8 cellular contexts compared by ENCODE assay signal in genomic region chr1:211328084-211328694, GRCh38. TPM values are rescaled to one million over a fixed set of nuclear protein-coding genes. Genes with fewer than 3 reads are reported as not detected.
DNase-seq lines count a peak whose midpoint lies in the region; ATAC-seq, FAIRE-seq and TF ChIP-seq lines count a peak whose summit lies in the region.

No MANE protein-coding gene starts in this region.

- H3K9me2 ChIP-seq in GM23248 (ENCODE audit: insufficient read depth), result no peaks in the 10 kb centered on the region

- RAD21 ChIA-PET in GM12878 (lab: Charles Lee; ENCODE audit: unreplicated experiment), result interaction anchor here (0.6 to 3.7 kb wide), 14 partner anchors 15 to 370 kb away, joined by 3 to 13 read pairs (median 4); no protein-coding TSS in a partner anchor

- H3F3A ChIP-seq in GM23248 (ENCODE audit: insufficient read depth), result peaks cover 14% of the 10 kb centered on the region; the same call in 1 of the 2 replicates

- H3K36me3 ChIP-seq in GM23248 (ENCODE audit: low read depth), result no peaks in the 10 kb centered on the region
- H3K36me3 ChIP-seq in GM12878 (ENCODE audit: control insufficient read depth in 2 of 2, insufficient read depth in 2 of 2, low read length in 1 of 2), result 0 out of 4 replicates have a peak, but pooled peaks cover 0 to 4% of the 10 kb centered on the region in 2 experiments

- SMC1A ChIA-PET in GM12878 (lab: Charles Lee; ENCODE audit: uncharacterized antibody, unreplicated experiment), result interaction anchor here (0.7 to 3.6 kb wide), 20 partner anchors 8 to 928 kb away, joined by 3 to 29 read pairs (median 5); no protein-coding TSS in a partner anchor

- DNase-seq in AG09309 (ENCODE audit: low read depth) (no peak), GM23248 (no peak), GM12878 (ENCODE audit: low read depth, low spot score) (no peak), nephron progenitor cell (no peak), RWPE1 (ENCODE audit: low spot score) (no peak), substantia nigra (lab: John Stamatoyannopoulos, UW) (no peak)

- no peak overlapping the region for H3K9ac ChIP-seq in GM23248
- H3K9ac ChIP-seq in GM12878 (ENCODE audit: control insufficient read depth, insufficient read depth, low read length), result peak overlapping the region; percentile 83

- H3K4me3 ChIP-seq in AG09309 (ENCODE audit: control insufficient read depth, low read depth, low read length) (peak overlapping the region; percentile 84), GM23248 (peak overlapping the region; percentile 80; the same call in 1 of the 2 replicates), GM12878 (peak overlapping the region; percentile 65)

- POLR2A ChIA-PET in GM12878 (lab: Charles Lee) (interaction anchor here (1.0 to 2.3 kb wide), 11 partner anchors 10 to 70 kb away, joined by 3 to 9 read pairs (median 5); no protein-coding TSS in a partner anchor), RWPE1 (lab: Yijun Ruan, JAX; ENCODE audit: low non-redundant PET) (no interaction called here)

- H3K27me3 Mint-ChIP-seq in nephron progenitor cell (ENCODE audit: low read depth, poor library complexity), result peaks cover 15% of the 10 kb centered on the region

- H3K79me2 ChIP-seq in GM23248 (ENCODE audit: insufficient read depth) (peaks cover 30% of the 10 kb centered on the region), GM12878 (ENCODE audit: control insufficient read depth, insufficient read depth, low read length) (peaks cover 71% of the 10 kb centered on the region)

- H2AFZ ChIP-seq in GM23248, result no peak overlapping the region
- H2AFZ ChIP-seq in GM12878 (ENCODE audit: control insufficient read depth, low read depth, low read length), result peak overlapping the region; percentile 22

- TF ChIP-seq EP300 in GM12878 (IDR thresholded peaks at IDR 0.05; ENCODE audit: borderline replicate concordance in 1 of 2, control insufficient read depth in 1 of 2, low read depth in 2 of 2, low read length in 2 of 2), result no peak

- H3K27ac ChIP-seq in GM23248 (no peak overlapping the region), GM12878 (ENCODE audit: control insufficient read depth, insufficient read depth) (peak overlapping the region; percentile 81), RWPE1 (no peak overlapping the region), substantia nigra (ENCODE audit: low read depth, low read length, poor library complexity, severe bottlenecking) (no peak overlapping the region)

- no peak for FAIRE-seq in GM12878 (lab: Jason Lieb, UNC)

- H3K27ac Mint-ChIP-seq in nephron progenitor cell, result peak overlapping the region; percentile 65

- peaks cover 14% of the 10 kb centered on the region; the same call in 1 of the 2 replicates for H3K4me1 ChIP-seq in GM23248 (ENCODE audit: insufficient read depth)
- peaks cover 48% of the 10 kb centered on the region for H3K4me1 ChIP-seq in GM12878 (ENCODE audit: control insufficient read depth, insufficient read depth, low read length)

- H3K27me3 ChIP-seq in GM23248 (replicated peaks; ENCODE audit: insufficient read depth) (no peaks in the 10 kb centered on the region), GM12878 (replicated peaks in 1 of 2; ENCODE audit: control insufficient read depth in 2 of 2, insufficient read depth in 2 of 2, low read length in 1 of 2) (no peaks in the 10 kb centered on the region)

- TSS peak; percentile 58 for BruUV-seq in GM12878 (replicated peaks; lab: Mats Ljungman, UMichigan)

- TF ChIP-seq CTCF in AG09309 (IDR thresholded peaks at IDR 0.05; ENCODE audit: control insufficient read depth, insufficient read depth, low read depth, low read length, missing control alignments) (no peak), GM12878 (IDR thresholded peaks at IDR 0.05 in 2 of 3, conservative IDR thresholded peaks at IDR 0.05 in 1 of 3; ENCODE audit: control insufficient read depth in 2 of 3, extremely low read depth in 1 of 3, insufficient read depth in 1 of 3, low read depth in 3 of 3, low read length in 3 of 3) (no peak), nephron progenitor cell (IDR thresholded peaks at IDR 0.05) (no peak), RWPE1 (conservative IDR thresholded peaks at IDR 0.05; ENCODE audit: low read depth) (no peak)

- H3K4me1 Mint-ChIP-seq in nephron progenitor cell, result peaks cover 52% of the 10 kb centered on the region

- ATAC-seq in GM12878 (peak; percentile 3), HG03025 (IDR thresholded peaks at IDR 0.05; ENCODE audit: low FRiP score, unreplicated experiment) (no peak)
- no peak for ATAC-seq in activated CD4-positive, CD25-positive, alpha-beta regulatory T cell treated with anti-CD3 and anti-CD28 coated beads, Interleukin-2, amount 50 U/mL, for 24 hours

- no peaks in the 10 kb centered on the region for H3K9me3 Mint-ChIP-seq in nephron progenitor cell

- WGBS in GM23248 (ENCODE audit: low coverage in 1 of 2, low lambda C conversion rate in 2 of 2, missing lambda C conversion rate in 2 of 2), 2 experiments, result 90 to 92% methylated on average over 11 of the region's 11 CpGs
- 22% methylated on average over 11 of the region's 11 CpGs for WGBS in GM12878 (ENCODE audit: insufficient coverage, insufficient replicate concordance, low lambda C conversion rate, missing lambda C conversion rate)

- H3K4me3 Mint-ChIP-seq in nephron progenitor cell, result peak overlapping the region; percentile 90

- H3K9me3 ChIP-seq in GM23248 (ENCODE audit: low read depth), result no peaks in the 10 kb centered on the region
- H3K9me3 ChIP-seq in GM12878 (replicated peaks; ENCODE audit: control insufficient read depth, insufficient read depth, low read length), result no peaks in the 10 kb centered on the region

- no peaks in the 10 kb centered on the region for H4K20me1 ChIP-seq in GM23248 (ENCODE audit: insufficient read depth)
- H4K20me1 ChIP-seq in GM12878 (ENCODE audit: control insufficient read depth, insufficient read depth), result no peaks in the 10 kb centered on the region

- no peaks in the 10 kb centered on the region for H3K36me3 Mint-ChIP-seq in nephron progenitor cell (ENCODE audit: low read depth)

- no peak for TF ChIP-seq RAD21 in GM12878 (IDR thresholded peaks at IDR 0.05; ENCODE audit: insufficient read depth, low read depth, low read length)

- H3K4me2 ChIP-seq in GM23248 (ENCODE audit: unreplicated experiment) (peak overlapping the region; percentile 83), GM12878 (ENCODE audit: control insufficient read depth, insufficient read depth) (peak overlapping the region; percentile 99)

- intact Hi-C loops in GM12878 (cut with micrococcal nuclease; ENCODE audit: unreplicated experiment), result loop anchor here (5.0 kb wide), 1 partner anchor 249 kb away; the partner anchor contains the start of gene SLC30A1

- TF ChIP-seq POLR2A in GM12878 (IDR thresholded peaks at IDR 0.05; ENCODE audit: low read depth, low read length), result no peak

- CTCF ChIA-PET in GM12878 (lab: Yijun Ruan, JAX) (interaction anchor here (0.7 to 11.0 kb wide), 15 partner anchors 10 to 327 kb away, joined by 3 to 99 read pairs (median 6); no protein-coding TSS in a partner anchor), RWPE1 (lab: Yijun Ruan, JAX) (no interaction called here)

- in situ Hi-C loops in GM23248 (cut with MboI) (loop anchor here (10.0 kb wide), 1 partner anchor 327 kb away; no protein-coding TSS in a partner anchor), GM12878 (cut with MboI) (loop anchor here (10.0 kb wide), 1 partner anchor 187 kb away; no protein-coding TSS in a partner anchor)

TF ChIP-seq in GM12878, 131 proteins besides CTCF, POLR2A, EP300 and RAD21 (continues in another document):
- no peak for TF ChIP-seq IRF4 (IDR thresholded peaks at IDR 0.05; ENCODE audit: low read depth, low read length)
- 0 out of 2 replicates have a peak, but pooled peaks have one; percentile 34 for TF ChIP-seq EED (IDR thresholded peaks at IDR 0.05; ENCODE audit: low read depth)
- TF ChIP-seq ZBTB33 (IDR thresholded peaks at IDR 0.05), result no peak
- TF ChIP-seq TCF3 (IDR thresholded peaks at IDR 0.05; ENCODE audit: borderline replicate concordance, insufficient read depth, low read depth, low read length), result no peak

RNA-seq across cellular contexts. Expression of gene TRAF5, which starts 1.6 kb away (rescaled TPM):
- total RNA-seq in GM23248 (2014; rRNA removed; shearing (Covaris generic)), result 7.7 and 9.9 TPM in 2 replicates
- 5.7 and 6.3 TPM in 2 replicates for polyA plus RNA-seq in GM23248 (2016; fragmentation: Nextera tagmentation; extraction: Ambion mirVana)
- total RNA-seq in GM12878 (2013; cell fraction: nucleolus; rRNA removed), result 149 and 152 TPM in 2 replicates
- total RNA-seq in GM12878 (2014; rRNA removed), result 35.3 and 36.1 TPM in 2 replicates
- total RNA-seq in GM12878 (2014; rRNA removed; fragmentation: Illumina TruSeq; extraction: Trizol), result 25.0 and 26.5 TPM in 2 replicates
- 25.7 and 27.6 TPM in 2 replicates for total RNA-seq in GM12878 (2021)
- polyA plus RNA-seq in GM12878 (2011; ENCODE audit: low read depth), result 17.0 TPM
- polyA plus RNA-seq in GM12878 (2011; rRNA removed), result 36.5 and 49.7 TPM in 2 replicates
- 23.0 TPM in 2 replicates for polyA plus RNA-seq in GM12878 (2011; cell fraction: cytosol; rRNA removed)
- 96.9 and 102 TPM in 2 replicates for polyA plus RNA-seq in GM12878 (2011; cell fraction: nucleus; rRNA removed)
- 18.6 and 25.1 TPM in 2 replicates for polyA plus RNA-seq in GM12878 (2012)
- 36.4 and 48.6 TPM in 2 replicates for polyA plus RNA-seq in GM12878 (2014; fragmentation: Illumina TruSeq; extraction: Trizol)
- 10 to 100 TPM; 10.6 to 11.8 TPM for polyA plus RNA-seq in GM12878 (2014; fragmentation: Nextera tagmentation; extraction: Ambion mirVana)
- 30.8 and 34.4 TPM in 2 replicates for polyA plus RNA-seq in GM12878 (2014; rRNA removed)
- 10 to 100 TPM; 16.7 to 19.7 TPM for polyA plus RNA-seq in GM12878 (2016; fragmentation: Nextera tagmentation; extraction: Ambion mirVana)
- polyA minus RNA-seq in GM12878 (2011; rRNA and poly(A)+ RNA removed), result 24.5 and 25.3 TPM in 2 replicates
- polyA minus RNA-seq in GM12878 (2011; cell fraction: cytosol; rRNA and poly(A)+ RNA removed), result 8.7 and 9.8 TPM in 2 replicates
- polyA minus RNA-seq in GM12878 (2011; cell fraction: nucleus; rRNA and poly(A)+ RNA removed), result 45.0 and 64.3 TPM in 2 replicates
